Comparison of ENCODE assay signal across 14 cellular contexts in genomic region chr13:62524061-62524460, GRCh38.
A peak's percentile ranks its signal among the peaks of the same experiment; 100 is the strongest.
DNase-seq lines count a peak whose midpoint lies in the region; ATAC-seq and TF ChIP-seq lines count a peak whose summit lies in the region.
"Had no signal": no experiment of that assay in that cellular context is flagged by ENCODE, and none has a peak within 500 bp of the region (broad histone marks: within the 10 kb centered on the region; RNA-seq: fewer than 3 reads in every experiment).

No MANE protein-coding gene starts in this region.

- CTCF ChIA-PET in GM10248 (lab: Yijun Ruan, JAX): interaction anchor here (1.1 to 7.8 kb wide), 5 partner anchors 9 to 22 kb away, joined by 3 to 51 read pairs (median 9); no protein-coding TSS in a partner anchor

- POLR2A ChIA-PET in GM10248 (lab: Yijun Ruan, JAX): no interaction called here

- no peak for TF ChIP-seq POLR2A in prostate gland (IDR thresholded peaks at IDR 0.05)

- H3K27ac ChIP-seq in prostate gland: no peak overlapping the region
- H3K27ac ChIP-seq: breast epithelium, heart right ventricle, left lung, transverse colon had no signal

- DNase-seq in GM10248 (ENCODE audit: extremely low spot score) (peak; percentile 10), omental fat pad (ENCODE audit: low spot score) (no peak), NCI-H446 (lab: John Stamatoyannopoulos, UW) (no peak), prostate gland (ENCODE audit: low spot score) (no peak)
- DNase-seq in stimulated activated naive CD4-positive, alpha-beta T cell (lab: John Stamatoyannopoulos, UW): no peak
- DNase-seq: heart right ventricle, left lung, nephron progenitor cell, transverse colon had no signal

- TF ChIP-seq CTCF in GM10248 (IDR thresholded peaks at IDR 0.05; ENCODE audit: control extremely low read depth, extremely low read depth, low read depth, missing control alignments): no peak
- no peak for TF ChIP-seq CTCF in omental fat pad (IDR thresholded peaks at IDR 0.05)
- no peak for TF ChIP-seq CTCF in prostate gland (IDR thresholded peaks at IDR 0.05)

- no peaks in the 10 kb centered on the region for H3K4me1 ChIP-seq in prostate gland (replicated peaks)
- H3K4me1 ChIP-seq: breast epithelium, heart right ventricle, left lung, transverse colon had no signal

- intact Hi-C loops in prostate gland (cut with DNase I): no loop called here

- H3K9me3 ChIP-seq in prostate gland: no peaks in the 10 kb centered on the region
- H3K9me3 ChIP-seq: breast epithelium, heart right ventricle, left lung, transverse colon had no signal

- H3K4me3 ChIP-seq in prostate gland: no peak overlapping the region
- H3K4me3 ChIP-seq: breast epithelium, heart right ventricle, left lung, transverse colon had no signal

- no peaks in the 10 kb centered on the region for H3K27me3 ChIP-seq in prostate gland (replicated peaks; ENCODE audit: insufficient read depth)
- H3K27me3 ChIP-seq: breast epithelium, heart right ventricle, left lung, transverse colon had no signal

- no peaks in the 10 kb centered on the region for H3K36me3 ChIP-seq in prostate gland
- H3K36me3 ChIP-seq: breast epithelium, heart right ventricle, left lung, transverse colon had no signal

- ATAC-seq in GM19452 (IDR thresholded peaks at IDR 0.05; ENCODE audit: unreplicated experiment): peak; percentile 75
- ATAC-seq in HG02610 (IDR thresholded peaks at IDR 0.05; ENCODE audit: unreplicated experiment): peak; percentile 87
- ATAC-seq in HG03175 (IDR thresholded peaks at IDR 0.05; ENCODE audit: unreplicated experiment): peak; percentile 81
- no peak for ATAC-seq in omental fat pad (ENCODE audit: low FRiP score)
- ATAC-seq: HCT116, heart right ventricle, left lung had no signal

- WGBS in prostate gland: 64% methylated on average over 2 of the region's 2 CpGs
